In the genomic region with DNA sequence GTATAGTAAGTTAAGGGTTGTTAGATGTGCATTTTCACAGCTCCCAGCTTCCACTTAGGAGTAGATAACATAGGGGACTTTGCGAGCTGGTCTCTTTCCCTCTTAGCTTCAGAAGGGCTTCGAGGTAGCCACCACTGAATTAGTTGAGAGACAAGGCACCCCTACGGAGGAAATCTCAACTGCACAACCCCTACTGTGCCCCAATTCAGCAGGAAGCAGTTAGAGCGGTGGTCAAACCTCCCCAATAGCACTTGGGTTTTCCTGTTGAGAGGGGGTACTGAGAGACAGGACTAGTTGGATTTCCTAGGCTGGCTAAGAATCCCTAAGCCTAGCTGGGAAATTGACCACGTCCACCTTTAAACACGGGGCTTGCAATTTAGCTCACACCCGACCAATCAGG, we compare ENCODE assay signal across 9 cellular contexts. TPM values are rescaled to one million over a fixed set of nuclear protein-coding genes. Genes with fewer than 3 reads are reported as not detected.
DNase-seq lines count a peak whose midpoint lies in the region; ATAC-seq and TF ChIP-seq lines count a peak whose summit lies in the region.
"Had no signal": no experiment of that assay in that cellular context is flagged by ENCODE, and none has a peak within 500 bp of the region (broad histone marks: within the 10 kb centered on the region; RNA-seq: fewer than 3 reads in every experiment).

No MANE protein-coding gene starts in this region.

- DNase-seq in GM23338 (ENCODE audit: low spot score), result peak; percentile 6
- peak in 1 of 34 experiments; percentile 6 for DNase-seq in T-cell
- no peak for DNase-seq in fibroblast of villous mesenchyme (ENCODE audit: low read depth)
- DNase-seq in SKM-1 treated with dmso at 0.1 percent for 144 hours (lab: John Stamatoyannopoulos, UW; ENCODE audit: unreplicated experiment), result no peak
- no peak for DNase-seq in NCI-H146 (lab: John Stamatoyannopoulos, UW)
- DNase-seq: NCI-H1436 treated with DMSO at 0.1 percent for 48 hours, retina had no signal

- no peak for TF ChIP-seq CTCF in GM23338 (conservative IDR thresholded peaks at IDR 0.05; ENCODE audit: low read depth in 2 of 2)
- TF ChIP-seq CTCF in fibroblast of villous mesenchyme (IDR thresholded peaks at IDR 0.05; ENCODE audit: insufficient read depth, low read depth, low read length), result no peak

- CTCF ChIA-PET in T-cell (lab: Charles Lee), result interaction anchor here (0.6 to 2.7 kb wide), 11 partner anchors 9 to 211 kb away, joined by 3 to 20 read pairs (median 3); partner anchors contain the start of gene SEPTIN7 (in 1 of the 2)

- H3K27ac ChIP-seq in GM23338 (ENCODE audit: low read depth), result no peak overlapping the region

- POLR2A ChIA-PET in T-cell (lab: Charles Lee), result interaction anchor here in 1 of 2 donors (0.7 to 3.7 kb wide), 4 partner anchors 12 to 149 kb away, joined by 3 to 22 read pairs (median 4); partner anchors contain the start of gene SEPTIN7

- H3K27ac Mint-ChIP-seq in GM23338, result no peak overlapping the region
- peak overlapping the region; percentile 98 to 99 for H3K27ac Mint-ChIP-seq in T-cell

- H3K27me3 ChIP-seq in GM23338 (ENCODE audit: insufficient read depth) (peaks cover 27% of the 10 kb centered on the region), skeletal muscle satellite cell (ENCODE audit: control insufficient read depth, insufficient read depth, low read length) (no peaks in the 10 kb centered on the region)

- peak overlapping the region; percentile 92 for H3K9ac ChIP-seq in skeletal muscle satellite cell (ENCODE audit: low read depth, low read length)

- H3K4me3 ChIP-seq in GM23338 (peak overlapping the region; percentile 97), fibroblast of villous mesenchyme (ENCODE audit: low read depth, low read length) (peak overlapping the region; percentile 96), skeletal muscle satellite cell (ENCODE audit: low read length) (peak overlapping the region; percentile 84)

- ATAC-seq in GM23338, result no peak
- no peak for ATAC-seq in T-cell (replicated peaks in 1 of 4)
- no peak for ATAC-seq in HG02759 (IDR thresholded peaks at IDR 0.05; ENCODE audit: unreplicated experiment)

- H3K36me3 Mint-ChIP-seq in GM23338 (ENCODE audit: low read depth) (peaks cover 27% of the 10 kb centered on the region), T-cell (peaks cover 12% of the 10 kb centered on the region)

- H3K9me2 ChIP-seq in GM23338 (ENCODE audit: insufficient read depth), result no peaks in the 10 kb centered on the region

- H3K4me1 Mint-ChIP-seq in GM23338 (peaks cover 31% of the 10 kb centered on the region), T-cell (peaks cover 40 to 53% (median 48%) of the 10 kb centered on the region in 3 donors)

- H3K36me3 ChIP-seq in GM23338 (ENCODE audit: insufficient read depth), result no peaks in the 10 kb centered on the region
- H3K36me3 ChIP-seq in skeletal muscle satellite cell (ENCODE audit: insufficient read depth, low read length), result no peaks in the 10 kb centered on the region

- H3K9me3 ChIP-seq in skeletal muscle satellite cell (replicated peaks; ENCODE audit: low read length), result no peaks in the 10 kb centered on the region

- no peaks in the 10 kb centered on the region for H3F3A ChIP-seq in GM23338 (replicated peaks; ENCODE audit: low read depth)

- no peak overlapping the region for H2AFZ ChIP-seq in GM23338

- peaks cover 15% of the 10 kb centered on the region for H4K20me1 ChIP-seq in GM23338 (replicated peaks; ENCODE audit: insufficient read depth)

- peaks cover 20% of the 10 kb centered on the region; the same call in 2 of the 3 replicates for H3K9me3 Mint-ChIP-seq in GM23338
- H3K9me3 Mint-ChIP-seq in T-cell, result peaks cover 0 to 7% (median 0%) of the 10 kb centered on the region in 3 donors

- peaks cover 11% of the 10 kb centered on the region for H3K27me3 Mint-ChIP-seq in GM23338 (ENCODE audit: insufficient read depth, low read depth, poor library complexity)
- H3K27me3 Mint-ChIP-seq in T-cell, result no peaks in the 10 kb centered on the region

- H3K4me2 ChIP-seq in GM23338 (peak overlapping the region; percentile 97), skeletal muscle satellite cell (ENCODE audit: low read length) (peak overlapping the region; percentile 87)

- H3K79me2 ChIP-seq in GM23338 (replicated peaks; ENCODE audit: insufficient read depth), result peaks cover 23% of the 10 kb centered on the region

- H3K4me1 ChIP-seq in GM23338 (ENCODE audit: insufficient read depth), result peaks cover 17% of the 10 kb centered on the region
- peaks cover 36% of the 10 kb centered on the region for H3K4me1 ChIP-seq in skeletal muscle satellite cell (ENCODE audit: control insufficient read depth, insufficient read depth, low read length)

- H3K4me3 Mint-ChIP-seq in GM23338 (peak overlapping the region; percentile 94), T-cell (peak overlapping the region; percentile 97 to 99 (median 97))

TF ChIP-seq in GM23338, 12 proteins besides CTCF, POLR2A, EP300 and RAD21:
- no peak for TF ChIP-seq NANOG (IDR thresholded peaks at IDR 0.05; ENCODE audit: borderline replicate concordance)
- no peak for TF ChIP-seq ETS1 (IDR thresholded peaks at IDR 0.05)
- TF ChIP-seq POLR2AphosphoS5 (IDR thresholded peaks at IDR 0.05; ENCODE audit: low read depth), result no peak
- no peak for TF ChIP-seq JUNB (IDR thresholded peaks at IDR 0.05; ENCODE audit: unreplicated experiment)
- no peak for TF ChIP-seq REST (IDR thresholded peaks at IDR 0.05; ENCODE audit: unreplicated experiment)

RNA-seq across cellular contexts. Expression of gene HERPUD2, which starts 1.1 kb away (rescaled TPM):
- total RNA-seq in GM23338 (2014; rRNA removed; shearing (Covaris generic)), result 7.7 and 12.0 TPM in 2 replicates
- 6.7 and 8.0 TPM in 2 replicates for polyA plus RNA-seq in GM23338 (2016; fragmentation: Nextera tagmentation; extraction: Ambion mirVana)
- total RNA-seq in T-cell (100 to 1,000 TPM in 1 of 5 donors, 10 to 100 TPM in 4; 58.4 to 122 (median 67.5) TPM), fibroblast of villous mesenchyme (23.2 and 30.7 TPM in 2 replicates)
- total RNA-seq in skeletal muscle satellite cell (2012; rRNA removed), result 16.6 and 17.5 TPM in 2 replicates
